ENCODE assay signal across 23 cellular contexts in the genomic region with DNA sequence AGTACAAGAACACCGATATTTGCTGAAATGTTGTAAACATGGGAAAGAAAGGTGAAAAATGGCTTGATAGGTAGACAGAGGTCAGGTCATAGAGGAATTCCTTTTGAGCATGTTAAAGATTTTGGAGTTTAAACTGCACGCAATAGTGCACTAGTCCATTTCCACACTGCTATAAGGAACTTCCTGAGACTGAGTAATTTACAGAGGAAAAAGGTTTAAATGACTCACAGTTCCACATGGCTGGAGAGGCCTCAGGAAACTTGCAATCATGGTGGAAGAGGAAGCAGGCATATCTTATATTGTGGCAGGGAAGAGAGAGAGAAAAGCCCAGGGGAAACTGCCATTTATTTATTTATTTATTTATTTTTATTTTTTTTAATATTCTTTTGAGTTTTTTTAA. TPM values are rescaled to one million over a fixed set of nuclear protein-coding genes. Genes with fewer than 3 reads are reported as not detected.
"Had no signal": no experiment of that assay in that cellular context is flagged by ENCODE, and none has a peak within 500 bp of the region (broad histone marks: within the 10 kb centered on the region; RNA-seq: fewer than 3 reads in every experiment).

No MANE protein-coding gene starts in this region.

- H3K4me3 Mint-ChIP-seq: activated CD4-positive, alpha-beta T cell treated with anti-CD3 and anti-CD28 coated beads for 36 hours; activated CD8-positive, alpha-beta T cell treated with anti-CD3 and anti-CD28 coated beads for 36 hours; activated naive CD8-positive, alpha-beta T cell treated with anti-CD3 and anti-CD28 coated beads, Interleukin-2, amount 10 ng/mL, durations not matched to agents 7 days and 5 days had no signal

- H3K4me1 Mint-ChIP-seq: activated CD4-positive, alpha-beta T cell treated with anti-CD3 and anti-CD28 coated beads for 36 hours; activated naive CD8-positive, alpha-beta T cell treated with anti-CD3 and anti-CD28 coated beads, Interleukin-2, amount 10 ng/mL, durations not matched to agents 7 days and 5 days had no signal

- H3K27me3 ChIP-seq: adrenal gland, Peyer's patch had no signal

- H3K27ac Mint-ChIP-seq: activated CD4-positive, alpha-beta T cell treated with anti-CD3 and anti-CD28 coated beads for 36 hours; activated CD8-positive, alpha-beta T cell treated with anti-CD3 and anti-CD28 coated beads for 36 hours; activated naive CD8-positive, alpha-beta T cell treated with anti-CD3 and anti-CD28 coated beads, Interleukin-2, amount 10 ng/mL, durations not matched to agents 7 days and 5 days had no signal

- H3K36me3 Mint-ChIP-seq: activated naive CD8-positive, alpha-beta T cell treated with anti-CD3 and anti-CD28 coated beads, Interleukin-2, amount 10 ng/mL, durations not matched to agents 7 days and 5 days had no signal

- H3K27ac ChIP-seq: adrenal gland, Peyer's patch, WERI-Rb-1 had no signal

- H3K36me3 ChIP-seq: adrenal gland, Peyer's patch, WERI-Rb-1 had no signal

- H3K4me3 ChIP-seq: adrenal gland, Peyer's patch had no signal

- ATAC-seq: activated CD4-positive, alpha-beta T cell treated with anti-CD3 and anti-CD28 coated beads for 36 hours; activated CD8-positive, alpha-beta T cell treated with anti-CD3 and anti-CD28 coated beads for 36 hours had no signal

- DNase-seq: activated CD4-positive, alpha-beta T cell treated with anti-CD3 and anti-CD28 coated beads for 36 hours; activated CD4-positive, alpha-beta T cell treated with anti-CD3 and anti-CD28 coated beads, Interleukin-2, amount 50 U/mL, for 1 hour; activated CD8-positive, alpha-beta memory T cell treated with anti-CD3 and anti-CD28 coated beads, Interleukin-2, amount 50 U/mL, for 48 hours; activated CD8-positive, alpha-beta T cell treated with anti-CD3 and anti-CD28 coated beads for 36 hours; activated naive CD4-positive, alpha-beta T cell treated with anti-CD3 and anti-CD28 coated beads, Interleukin-2, amount 50 U/mL, for 16 hours; activated naive CD8-positive, alpha-beta T cell treated with anti-CD3 and anti-CD28 coated beads, Interleukin-2, amount 10 ng/mL, durations not matched to agents 7 days and 5 days; activated T-cell treated with anti-CD3 and anti-CD28 coated beads, Interleukin-2, amount 50 U/mL, for 1 hour; adrenal gland; anterior cingulate cortex; caudate nucleus; KBM-7; NCI-H1105; NCI-H1436; NCI-H1694 treated with DMSO at 0.1 percent for 48 hours; NCI-H2029 treated with DMSO at 0.1 percent for 48 hours; NCI-H510A treated with DMSO at 0.1 percent for 48 hours; NCI-H69; Peyer's patch; SHP77; T-helper 1 cell; WERI-Rb-1 had no signal

- H3K9me3 ChIP-seq: adrenal gland had no signal

- H3K4me1 ChIP-seq: adrenal gland, Peyer's patch had no signal

RNA-seq across cellular contexts. Expression of gene OR10A5, which starts 5.0 kb away (rescaled TPM):
- total RNA-seq: activated CD4-positive, alpha-beta T cell treated with anti-CD3 and anti-CD28 coated beads for 36 hours; activated CD8-positive, alpha-beta T cell treated with anti-CD3 and anti-CD28 coated beads for 36 hours; activated naive CD8-positive, alpha-beta T cell treated with anti-CD3 and anti-CD28 coated beads, Interleukin-2, amount 10 ng/mL, durations not matched to agents 7 days and 5 days; adrenal gland; cerebellum; Peyer's patch; T-helper 2 cell treated with Interferon-gamma antibody and Interleukin-4, amounts not matched to agents 100 ng/mL and 5 ng/mL, for 36 hours had no signal
- polyA plus RNA-seq: adrenal gland had no signal

RNA-seq across cellular contexts. Expression of gene OR10A2, which starts 12.3 kb away (rescaled TPM):
- total RNA-seq: activated CD4-positive, alpha-beta T cell treated with anti-CD3 and anti-CD28 coated beads for 36 hours; activated CD8-positive, alpha-beta T cell treated with anti-CD3 and anti-CD28 coated beads for 36 hours; activated naive CD8-positive, alpha-beta T cell treated with anti-CD3 and anti-CD28 coated beads, Interleukin-2, amount 10 ng/mL, durations not matched to agents 7 days and 5 days; adrenal gland; cerebellum; Peyer's patch; T-helper 2 cell treated with Interferon-gamma antibody and Interleukin-4, amounts not matched to agents 100 ng/mL and 5 ng/mL, for 36 hours had no signal
- polyA plus RNA-seq: adrenal gland had no signal

RNA-seq across cellular contexts. Expression of gene OR10A4, which starts 25.9 kb away (rescaled TPM):
- total RNA-seq: activated CD4-positive, alpha-beta T cell treated with anti-CD3 and anti-CD28 coated beads for 36 hours; activated CD8-positive, alpha-beta T cell treated with anti-CD3 and anti-CD28 coated beads for 36 hours; activated naive CD8-positive, alpha-beta T cell treated with anti-CD3 and anti-CD28 coated beads, Interleukin-2, amount 10 ng/mL, durations not matched to agents 7 days and 5 days; adrenal gland; cerebellum; Peyer's patch; T-helper 2 cell treated with Interferon-gamma antibody and Interleukin-4, amounts not matched to agents 100 ng/mL and 5 ng/mL, for 36 hours had no signal
- polyA plus RNA-seq: adrenal gland had no signal

RNA-seq across cellular contexts. Expression of gene OR2D2, which starts 41.8 kb away (rescaled TPM):
- total RNA-seq: activated CD8-positive, alpha-beta T cell treated with anti-CD3 and anti-CD28 coated beads for 36 hours; activated naive CD8-positive, alpha-beta T cell treated with anti-CD3 and anti-CD28 coated beads, Interleukin-2, amount 10 ng/mL, durations not matched to agents 7 days and 5 days; T-helper 2 cell treated with Interferon-gamma antibody and Interleukin-4, amounts not matched to agents 100 ng/mL and 5 ng/mL, for 36 hours had no signal
- polyA plus RNA-seq: adrenal gland had no signal

RNA-seq across cellular contexts. Expression of gene OR6A2, which starts 51.0 kb away (rescaled TPM):
- polyA plus RNA-seq: adrenal gland had no signal
